ENCODE assay signal across 20 cellular contexts in genomic region chr12:93549174-93549573, GRCh38. TPM values are rescaled to one million over a fixed set of nuclear protein-coding genes. Genes with fewer than 3 reads are reported as not detected.
DNase-seq lines count a peak whose midpoint lies in the region; ATAC-seq, FAIRE-seq and TF ChIP-seq lines count a peak whose summit lies in the region.
"Had no signal": no experiment of that assay in that cellular context is flagged by ENCODE, and none has a peak within 500 bp of the region (broad histone marks: within the 10 kb centered on the region; RNA-seq: fewer than 3 reads in every experiment).

No MANE protein-coding gene starts in this region.

- TF ChIP-seq CTCF in HepG2 (CRISPR knock-in tag; IDR thresholded peaks at IDR 0.05) (no peak), right lobe of liver (IDR thresholded peaks at IDR 0.05) (no peak), endodermal cell (conservative IDR thresholded peaks at IDR 0.05) (no peak), osteocyte (IDR thresholded peaks at IDR 0.05) (no peak), progenitor cell of endocrine pancreas (IDR thresholded peaks at IDR 0.05; ENCODE audit: unreplicated experiment) (no peak)

- H3K4me3 Mint-ChIP-seq in endodermal cell (no peak overlapping the region), osteocyte (ENCODE audit: unreplicated experiment) (no peak overlapping the region), progenitor cell of endocrine pancreas (ENCODE audit: low read depth) (no peak overlapping the region)
- H3K4me3 Mint-ChIP-seq: B cell; CD8-positive, alpha-beta T cell; GM23338; HFFc6 had no signal

- H3K27me3 Mint-ChIP-seq in endodermal cell (ENCODE audit: insufficient read depth) (no peaks in the 10 kb centered on the region), osteocyte (ENCODE audit: unreplicated experiment) (no peaks in the 10 kb centered on the region), progenitor cell of endocrine pancreas (no peaks in the 10 kb centered on the region)

- TF ChIP-seq POLR2A in HepG2 (IDR thresholded peaks at IDR 0.05; ENCODE audit: insufficient read depth in 1 of 2, low read depth in 2 of 2, low read length in 2 of 2) = no peak
- no peak for TF ChIP-seq POLR2A in right lobe of liver (IDR thresholded peaks at IDR 0.05)

- TF ChIP-seq EP300 in HepG2 (IDR thresholded peaks at IDR 0.05; ENCODE audit: low read depth in 2 of 2, low read length in 2 of 2) (no peak), HepG2 (CRISPR knock-in tag; IDR thresholded peaks at IDR 0.05; ENCODE audit: borderline replicate concordance) (no peak)

- no peak for DNase-seq in HepG2 (ENCODE audit: low spot score)
- no peak for DNase-seq in right lobe of liver
- DNase-seq in endodermal cell = peak; percentile 34
- DNase-seq in osteocyte (ENCODE audit: extremely low spot score, unreplicated experiment) = peak; percentile 59
- no peak for DNase-seq in progenitor cell of endocrine pancreas (ENCODE audit: low spot score, unreplicated experiment)
- DNase-seq: CD8-positive, alpha-beta T cell; COR-L47; DMS 273 treated with DMSO at 0.1 percent for 48 hours; DMS53; H7; HFFc6; IMR-90 had no signal

- TF ChIP-seq RAD21 in HepG2 (CRISPR knock-in tag; IDR thresholded peaks at IDR 0.05) = no peak

- intact Hi-C loops in HepG2 (cut with micrococcal nuclease; ENCODE audit: unreplicated experiment) = no loop called here
- intact Hi-C loops in right lobe of liver (cut with DNase I) = no loop called here

- H3K27ac ChIP-seq in HepG2 (ENCODE audit: extremely low read length, insufficient read depth, low read length) (no peak overlapping the region), right lobe of liver (no peak overlapping the region), endodermal cell (ENCODE audit: low read depth, low read length) (no peak overlapping the region)
- H3K27ac ChIP-seq: BLaER1 treated with 17β-estradiol and CSF1 and Interleukin-3, amounts not matched to agents 10 nM and 100 nM; HL-60 had no signal

- H3K9ac ChIP-seq in HepG2 (ENCODE audit: insufficient read depth, low read depth, low read length) = no peak overlapping the region
- no peak overlapping the region for H3K9ac ChIP-seq in endodermal cell (ENCODE audit: extremely low read depth, low read length, poor library complexity, severe bottlenecking)
- H3K9ac ChIP-seq: BLaER1 treated with 17β-estradiol and CSF1 and Interleukin-3, amounts not matched to agents 10 nM and 100 nM had no signal

- no peak for FAIRE-seq in HepG2 (lab: Jason Lieb, UNC)
- FAIRE-seq: GM12892, GM18507 had no signal

- no peaks in the 10 kb centered on the region for H3K36me3 ChIP-seq in HepG2 (replicated peaks in 1 of 2; ENCODE audit: control insufficient read depth in 1 of 2, insufficient read depth in 2 of 2, low read length in 2 of 2)
- no peaks in the 10 kb centered on the region for H3K36me3 ChIP-seq in right lobe of liver
- H3K36me3 ChIP-seq in endodermal cell (ENCODE audit: control insufficient read depth, insufficient read depth, low read length) = peaks cover 9% of the 10 kb centered on the region
- H3K36me3 ChIP-seq: BLaER1 treated with 17β-estradiol and CSF1 and Interleukin-3, amounts not matched to agents 10 nM and 100 nM had no signal

- H3K4me1 Mint-ChIP-seq in endodermal cell = no peaks in the 10 kb centered on the region
- peaks cover 7% of the 10 kb centered on the region for H3K4me1 Mint-ChIP-seq in osteocyte (ENCODE audit: unreplicated experiment)
- H3K4me1 Mint-ChIP-seq in progenitor cell of endocrine pancreas (ENCODE audit: low read depth) = peaks cover 1% of the 10 kb centered on the region
- H3K4me1 Mint-ChIP-seq: B cell, GM23338 had no signal

- CTCF ChIA-PET in HepG2 (lab: Yijun Ruan, JAX; ENCODE audit: low intra/inter-chr PET ratio, low total read pairs) = no interaction called here

- H3K27me3 ChIP-seq in HepG2 (ENCODE audit: control insufficient read depth in 1 of 2, insufficient read depth in 2 of 2, low read length in 2 of 2) (no peaks in the 10 kb centered on the region), right lobe of liver (no peaks in the 10 kb centered on the region), endodermal cell (ENCODE audit: control insufficient read depth, insufficient read depth, low read length, poor library complexity, severe bottlenecking) (no peaks in the 10 kb centered on the region)
- H3K27me3 ChIP-seq: BLaER1 treated with 17β-estradiol and CSF1 and Interleukin-3, amounts not matched to agents 10 nM and 100 nM had no signal

- ATAC-seq in HepG2 (no peak), right lobe of liver (no peak), esophagus mucosa (no peak)
- ATAC-seq: CD8-positive, alpha-beta T cell; GM23338; HCT116 had no signal

- no TSS peak for BruUV-seq in HepG2 (replicated peaks; lab: Mats Ljungman, UMichigan)

- H3K79me2 ChIP-seq in HepG2 (ENCODE audit: insufficient read depth, low read length) = no peaks in the 10 kb centered on the region

- no peaks in the 10 kb centered on the region for H3K4me1 ChIP-seq in HepG2 (ENCODE audit: insufficient read depth, low read length)
- H3K4me1 ChIP-seq in right lobe of liver = peaks cover 0 to 18% (median 0%) of the 10 kb centered on the region in 4 donors
- no peaks in the 10 kb centered on the region for H3K4me1 ChIP-seq in endodermal cell (ENCODE audit: control insufficient read depth, insufficient read depth, low read length)
- H3K4me1 ChIP-seq: BLaER1 treated with 17β-estradiol and CSF1 and Interleukin-3, amounts not matched to agents 10 nM and 100 nM had no signal

- H2AFZ ChIP-seq in HepG2 (ENCODE audit: low read length) = no peak overlapping the region
- H2AFZ ChIP-seq: GM23338 had no signal

- in situ Hi-C loops in HepG2 (cut with HindIII; ENCODE audit: extremely low pct_ligation_motif_present, low pct_unique_long_range_greater_than_20kb) = no loop called here

- H3K9me3 Mint-ChIP-seq in endodermal cell (no peaks in the 10 kb centered on the region), osteocyte (ENCODE audit: unreplicated experiment) (no peaks in the 10 kb centered on the region), progenitor cell of endocrine pancreas (ENCODE audit: low read depth) (no peaks in the 10 kb centered on the region)
- H3K9me3 Mint-ChIP-seq: CD8-positive, alpha-beta T cell; GM23338; HFFc6 had no signal

- H4K20me1 ChIP-seq in HepG2 (ENCODE audit: insufficient read depth, low read length) = no peaks in the 10 kb centered on the region
- H4K20me1 ChIP-seq: BLaER1 treated with 17β-estradiol and CSF1 and Interleukin-3, amounts not matched to agents 10 nM and 100 nM had no signal

- POLR2A ChIA-PET in HepG2 (lab: Yijun Ruan, JAX) = no interaction called here

- H3K4me3 ChIP-seq in HepG2 (replicated peaks in 1 of 3; ENCODE audit: insufficient read depth in 1 of 3, low read depth in 2 of 3, low read length in 3 of 3) (no peak overlapping the region), right lobe of liver (no peak overlapping the region), endodermal cell (ENCODE audit: low read length) (no peak overlapping the region)
- H3K4me3 ChIP-seq: BLaER1 treated with 17β-estradiol and CSF1 and Interleukin-3, amounts not matched to agents 10 nM and 100 nM; GM23338 had no signal

- H3K9me3 ChIP-seq in HepG2 (ENCODE audit: low read length) = no peaks in the 10 kb centered on the region
- H3K9me3 ChIP-seq in right lobe of liver = no peaks in the 10 kb centered on the region
- H3K9me3 ChIP-seq in endodermal cell (ENCODE audit: control insufficient read depth, low read length) = no peaks in the 10 kb centered on the region
- H3K9me3 ChIP-seq: BLaER1 treated with 17β-estradiol and CSF1 and Interleukin-3, amounts not matched to agents 10 nM and 100 nM had no signal

- peak overlapping the region; percentile 26 for H3K27ac Mint-ChIP-seq in endodermal cell
- no peak overlapping the region for H3K27ac Mint-ChIP-seq in osteocyte (ENCODE audit: unreplicated experiment)
- no peak overlapping the region for H3K27ac Mint-ChIP-seq in progenitor cell of endocrine pancreas
- H3K27ac Mint-ChIP-seq: B cell; CD8-positive, alpha-beta T cell; GM23338; HFFc6 had no signal

- WGBS in HepG2 (ENCODE audit: low lambda C conversion rate) = 62% methylated on average over 4 of the region's 6 CpGs
- 40% methylated on average over 3 of the region's 6 CpGs for WGBS in right lobe of liver (ENCODE audit: insufficient coverage, low coverage, low lambda C conversion rate, missing lambda C conversion rate)
- WGBS in endodermal cell (ENCODE audit: insufficient coverage in 1 of 2, insufficient read length in 1 of 2), 2 experiments = 77 to 85% methylated on average over 6 of the region's 6 CpGs

- H3K36me3 Mint-ChIP-seq in endodermal cell (ENCODE audit: low read depth) (peaks cover 33% of the 10 kb centered on the region), osteocyte (ENCODE audit: unreplicated experiment) (peaks cover 18% of the 10 kb centered on the region), progenitor cell of endocrine pancreas (ENCODE audit: insufficient read depth) (no peaks in the 10 kb centered on the region)

- no peak overlapping the region for H3K4me2 ChIP-seq in HepG2 (ENCODE audit: low read depth, low read length)
- H3K4me2 ChIP-seq: BLaER1 treated with 17β-estradiol and CSF1 and Interleukin-3, amounts not matched to agents 10 nM and 100 nM; GM23338 had no signal

RNA-seq across cellular contexts. Expression of gene SOCS2, which starts 23.3 kb away (rescaled TPM):
- total RNA-seq in HepG2 (2016; rRNA removed; fragmentation: Illumina TruSeq; extraction: Trizol) = 1.5 and 2.4 TPM in 2 replicates
- total RNA-seq in HepG2 (2016; cell fraction: cytosol; rRNA removed; fragmentation: Illumina TruSeq; extraction: Trizol; ENCODE audit: low read depth) = 0.53 and 0.61 TPM in 2 replicates
- 1.4 and 1.9 TPM in 2 replicates for total RNA-seq in HepG2 (2016; cell fraction: insoluble cytoplasmic fraction; rRNA removed; fragmentation: Illumina TruSeq; extraction: Trizol)
- total RNA-seq in HepG2 (2016; cell fraction: membrane; rRNA removed; fragmentation: Illumina TruSeq; extraction: Trizol) = 1.4 and 2.1 TPM in 2 replicates
- 3.1 and 4.0 TPM in 2 replicates for total RNA-seq in HepG2 (2016; cell fraction: nucleus; rRNA removed; fragmentation: Illumina TruSeq; extraction: Trizol)
- polyA plus RNA-seq in HepG2 (2011; rRNA removed) = 0.62 and 0.89 TPM in 2 replicates
- 0.51 and 0.54 TPM in 2 replicates for polyA plus RNA-seq in HepG2 (2011; cell fraction: cytosol; rRNA removed)
- 1.6 and 1.9 TPM in 2 replicates for polyA plus RNA-seq in HepG2 (2011; cell fraction: nucleus; rRNA removed)
- polyA plus RNA-seq in HepG2 (2012) = 0.39 and 0.57 TPM in 2 replicates
- polyA plus RNA-seq in HepG2 (2016; cell fraction: cytosol; fragmentation: Illumina TruSeq; extraction: Trizol; ENCODE audit: low read depth) = 0.50 and 0.75 TPM in 2 replicates
- 2.4 and 2.5 TPM in 2 replicates for polyA plus RNA-seq in HepG2 (2016; cell fraction: insoluble cytoplasmic fraction; fragmentation: Illumina TruSeq; extraction: Trizol; ENCODE audit: low read depth)
- 2.0 and 2.7 TPM in 2 replicates for polyA plus RNA-seq in HepG2 (2016; cell fraction: membrane; fragmentation: Illumina TruSeq; extraction: Trizol; ENCODE audit: low read depth)
- 4.5 and 5.6 TPM in 2 replicates for polyA plus RNA-seq in HepG2 (2016; cell fraction: nucleus; fragmentation: Illumina TruSeq; extraction: Trizol; ENCODE audit: insufficient read depth, low read depth)
- polyA minus RNA-seq in HepG2 (2011; rRNA and poly(A)+ RNA removed; ENCODE audit: low replicate concordance) = 0.60 and 0.96 TPM in 2 replicates
- 1.2 TPM in 1 of 2 replicates, not detected in the other for polyA minus RNA-seq in HepG2 (2011; cell fraction: cytosol; rRNA and poly(A)+ RNA removed)
- polyA minus RNA-seq in HepG2 (2011; cell fraction: nucleus; rRNA and poly(A)+ RNA removed) = 1.8 and 1.9 TPM in 2 replicates
- 10 to 100 TPM in 4 of 6 experiments, 1 to 10 TPM in 1, under 1 TPM in 1; 0.75 to 17.4 (median 12.7) TPM for total RNA-seq in right lobe of liver
- total RNA-seq in endodermal cell = 10 to 100 TPM; 46.9 to 60.2 TPM
- 20.2 TPM for polyA plus RNA-seq in endodermal cell (2013, experiment 1 of 2)
- 21.4 TPM for polyA plus RNA-seq in endodermal cell (2013, experiment 2 of 2)
- total RNA-seq in osteocyte = 28.1 and 31.1 TPM in 2 replicates
- total RNA-seq in progenitor cell of endocrine pancreas = 8.4 and 14.3 TPM in 2 replicates
- total RNA-seq in esophagus mucosa = 5.8 TPM

Comparison
In these comparisons a context has a peak if more than half of its experiments do, and no peak if none do; other contexts are left out.
1. DNase-seq: peak in endodermal cell (single experiment) and osteocyte (single experiment); none in HepG2 (single experiment), right lobe of liver (0 of 3) and progenitor cell of endocrine pancreas (single experiment).